Comparison of ENCODE assay signal across 9 cellular contexts in genomic region chr2:112784199-112785189, GRCh38. TPM values are rescaled to one million over a fixed set of nuclear protein-coding genes. Genes with fewer than 3 reads are reported as not detected.
DNase-seq lines count a peak whose midpoint lies in the region; ATAC-seq, FAIRE-seq and TF ChIP-seq lines count a peak whose summit lies in the region.
"Had no signal": no experiment of that assay in that cellular context is flagged by ENCODE, and none has a peak within 500 bp of the region (broad histone marks: within the 10 kb centered on the region; RNA-seq: fewer than 3 reads in every experiment).

TSS of gene IL1A (minus strand) at chr2:112784493. CDS start at chr2:112783770, 723 bp downstream.

- H3K27me3 ChIP-seq in PC-3 (ENCODE audit: low read length) = no peaks in the 10 kb centered on the region
- no peaks in the 10 kb centered on the region for H3K27me3 ChIP-seq in small intestine (ENCODE audit: control insufficient read depth in 2 of 2, insufficient read depth in 2 of 2, low read length in 2 of 2)

- peak within 1 kb of the TSS; percentile 25; the same call in 1 of the 2 replicates for H3K4me3 ChIP-seq in PC-3 (ENCODE audit: low read length)
- no peak within 1 kb of the TSS for H3K4me3 ChIP-seq in small intestine (ENCODE audit: low read depth in 1 of 2, low read length in 2 of 2)

- H3K36me3 ChIP-seq in PC-3 (ENCODE audit: low read depth, low read length) (no peaks in the 10 kb centered on the region), small intestine (ENCODE audit: control insufficient read depth in 2 of 2, insufficient read depth in 2 of 2, low read length in 2 of 2) (no peaks in the 10 kb centered on the region)

- no peak for FAIRE-seq in small intestine (lab: Jason Lieb, UNC)
- FAIRE-seq: A204.1 had no signal

- intact Hi-C loops in PC-3 (cut with micrococcal nuclease) = no loop called here

- BruUV-seq in PC-3 (replicated peaks; lab: Mats Ljungman, UMichigan) = no TSS peak

- TF ChIP-seq CTCF in PC-3 (conservative IDR thresholded peaks at IDR 0.05; ENCODE audit: low read depth, low read length) = no peak

- H3K27ac ChIP-seq in PC-3 (ENCODE audit: low read length) (peak within 1 kb of the TSS; percentile 30; the same call in 1 of the 2 replicates), small intestine (ENCODE audit: low read depth in 1 of 2, low read length in 1 of 2) (no peak within 1 kb of the TSS)

- no peaks in the 10 kb centered on the region for H3K9me2 ChIP-seq in PC-3 (replicated peaks; ENCODE audit: low read length)

- H3K9me3 ChIP-seq in PC-3 (ENCODE audit: low read length) (no peaks in the 10 kb centered on the region), small intestine (ENCODE audit: control insufficient read depth, low read depth) (no peaks in the 10 kb centered on the region)

- H3F3A ChIP-seq in PC-3 (ENCODE audit: low read length, unreplicated experiment) = no peaks in the 10 kb centered on the region

- H3K79me2 ChIP-seq in PC-3 (ENCODE audit: low read length) = no peaks in the 10 kb centered on the region

- 37 to 46% (median 42%) methylated on average over 13 of the region's 13 CpGs for WGBS in small intestine, 3 donors

- POLR2A ChIA-PET in PC-3 (lab: Charles Lee; ENCODE audit: unreplicated experiment) = no interaction called here

- no peak within 1 kb of the TSS for H3K9ac ChIP-seq in PC-3 (ENCODE audit: low read length)

- H3K4me1 ChIP-seq in PC-3 (ENCODE audit: insufficient read depth, low read length) (peaks cover 26% of the 10 kb centered on the region), small intestine (ENCODE audit: control insufficient read depth in 2 of 2, insufficient read depth in 1 of 2, low read depth in 1 of 2, low read length in 1 of 2) (no peaks in the 10 kb centered on the region)

- H2AFZ ChIP-seq in PC-3 (ENCODE audit: low read length) = peak within 1 kb of the TSS; percentile 51; the same call in 1 of the 2 replicates

- no peak for DNase-seq in activated CD4-positive, CD25-positive, alpha-beta regulatory T cell (lab: John Stamatoyannopoulos, UW)
- DNase-seq in PC-3 (peak; percentile 84), small intestine (peak; percentile 20), SK-N-DZ (ENCODE audit: low spot score) (no peak), NCI-H2029 treated with DMSO at 0.1 percent for 48 hours (lab: John Stamatoyannopoulos, UW) (no peak)
- no peak for DNase-seq in stimulated activated CD4-positive, alpha-beta T cell treated with anti-CD3 and anti-CD28 coated beads, Interleukin-12 subunit alpha, Interleukin-12 subunit beta, amount 100 ng/mL, for 4 hours

- peak within 1 kb of the TSS; percentile 71 for H3K4me2 ChIP-seq in PC-3 (ENCODE audit: low read length)

- ATAC-seq in activated CD4-positive, CD25-positive, alpha-beta regulatory T cell treated with anti-CD3 and anti-CD28 coated beads, Interleukin-2, amount 50 U/mL, for 24 hours = peak; percentile 82 to 83
- ATAC-seq in PC-3 (peak; percentile 97), esophagus mucosa (peak; percentile 85)

- CTCF ChIA-PET in PC-3 (lab: Charles Lee) = interaction anchor here (0.6 to 0.7 kb wide), 2 partner anchors 102 to 157 kb away, joined by 3 read pairs; no protein-coding TSS in a partner anchor

- H4K20me1 ChIP-seq in PC-3 (ENCODE audit: low read length) = no peaks in the 10 kb centered on the region

RNA-seq across cellular contexts. Expression of gene IL1A, which starts in this region (rescaled TPM):
- 0.11 TPM in 1 of 2 replicates, not detected in the other for total RNA-seq in PC-3 (2014; rRNA removed)
- 9.4 TPM for total RNA-seq in esophagus mucosa
- under 1 TPM in 1 of 3 donors, not detected in 2; 0.24 TPM for polyA plus RNA-seq in small intestine
- not detected in 2 replicates for polyA plus RNA-seq in SK-N-DZ (2014; cell fraction: cytosol; rRNA removed)
- polyA plus RNA-seq in SK-N-DZ (2014; cell fraction: nucleus; rRNA removed) = not detected in 2 replicates

Comparison
In these comparisons a context has a peak if more than half of its experiments do, and no peak if none do; other contexts are left out.
1. Peak in DNase-seq, ATAC-seq, H3K4me3 ChIP-seq, H3K27ac ChIP-seq and H3K4me2 ChIP-seq in PC-3; RNA of the gene not detected or under 1 TPM.
2. Peak in DNase-seq in small intestine; RNA of the gene not detected or under 1 TPM.